ENCODE assay signal across 22 cellular contexts in the genomic region with DNA sequence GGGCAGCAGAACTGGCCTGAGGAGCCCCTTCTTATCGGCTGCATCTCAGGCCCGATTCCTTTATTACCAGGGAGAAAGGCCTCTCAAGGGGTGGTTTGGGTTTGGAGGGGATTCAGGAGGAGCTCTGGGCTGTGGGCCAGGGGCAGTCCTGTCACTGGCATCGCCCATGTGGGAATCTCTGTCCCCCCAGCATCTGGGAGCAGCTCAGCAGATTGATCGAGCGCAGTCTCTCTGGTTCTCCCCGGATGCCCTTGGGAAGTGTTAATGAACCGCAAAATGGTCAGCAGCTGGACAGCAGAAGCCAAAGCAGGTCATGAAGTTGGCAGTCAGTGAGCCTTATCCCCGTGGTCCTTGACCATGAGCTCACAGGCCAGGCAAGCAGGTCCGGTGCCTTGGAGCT.
DNase-seq lines count a peak whose midpoint lies in the region; ATAC-seq, FAIRE-seq and TF ChIP-seq lines count a peak whose summit lies in the region.
"Had no signal": no experiment of that assay in that cellular context is flagged by ENCODE, and none has a peak within 500 bp of the region (broad histone marks: within the 10 kb centered on the region; RNA-seq: fewer than 3 reads in every experiment).

No MANE protein-coding gene starts in this region.

- no peaks in the 10 kb centered on the region for H3K9me2 ChIP-seq in DOHH2 (replicated peaks; ENCODE audit: control insufficient read depth, low read length)

- H3K36me3 Mint-ChIP-seq in naive thymus-derived CD8-positive, alpha-beta T cell, result no peaks in the 10 kb centered on the region

- TF ChIP-seq EP300 in A549 (IDR thresholded peaks at IDR 0.05), result no peak
- TF ChIP-seq EP300 in K562 (IDR thresholded peaks at IDR 0.05; ENCODE audit: low read length), result no peak

- H3K79me2 ChIP-seq in DOHH2 (ENCODE audit: control insufficient read depth, low read length) (peaks cover 51% of the 10 kb centered on the region), K562 (ENCODE audit: control insufficient read depth, insufficient read depth, low read length) (no peaks in the 10 kb centered on the region)

- H3K4me1 Mint-ChIP-seq in naive thymus-derived CD8-positive, alpha-beta T cell, result peaks cover 35 to 72% (median 63%) of the 10 kb centered on the region in 4 donors

- H2AFZ ChIP-seq in K562 (ENCODE audit: low read depth, low read length), result no peak overlapping the region

- H3K4me3 ChIP-seq in A549, result no peak overlapping the region
- no peak overlapping the region for H3K4me3 ChIP-seq in DOHH2 (ENCODE audit: low read length)
- no peak overlapping the region for H3K4me3 ChIP-seq in K562

- peak overlapping the region in 9 of 10 donors; percentile 62 to 100 (median 76) for H3K27ac Mint-ChIP-seq in naive thymus-derived CD8-positive, alpha-beta T cell
- H3K27ac Mint-ChIP-seq: activated naive CD4-positive, alpha-beta T cell treated with anti-CD3 and anti-CD28 coated beads for 36 hours; stimulated activated naive CD8-positive, alpha-beta T cell treated with anti-CD3 and anti-CD28 coated beads, Interleukin-15, amount 100 ng/mL, for 72 hours had no signal

- H3K4me2 ChIP-seq in A549 (no peak overlapping the region), DOHH2 (ENCODE audit: low read length) (peak overlapping the region; percentile 94), K562 (ENCODE audit: insufficient read depth, low read length) (no peak overlapping the region)

- H3K4me1 ChIP-seq in A549 (peaks cover 65% of the 10 kb centered on the region), DOHH2 (ENCODE audit: control insufficient read depth, low read length) (peaks cover 96% of the 10 kb centered on the region), K562 (replicated peaks in 1 of 2; ENCODE audit: control insufficient read depth in 2 of 2, insufficient read depth in 2 of 2, low read length in 2 of 2) (peaks cover 9 to 11% of the 10 kb centered on the region in 2 experiments; a peak in 4 of 5 replicates)

- H3K4me3 Mint-ChIP-seq in naive thymus-derived CD8-positive, alpha-beta T cell, result no peak overlapping the region
- H3K4me3 Mint-ChIP-seq: activated naive CD4-positive, alpha-beta T cell treated with anti-CD3 and anti-CD28 coated beads for 36 hours; stimulated activated naive CD8-positive, alpha-beta T cell treated with anti-CD3 and anti-CD28 coated beads, Interleukin-15, amount 100 ng/mL, for 72 hours had no signal

- no peak for TF ChIP-seq CTCF in A549 (IDR thresholded peaks at IDR 0.05)
- TF ChIP-seq CTCF in DOHH2 (IDR thresholded peaks at IDR 0.05; ENCODE audit: low read depth, low read length, poor library complexity, severe bottlenecking), result no peak
- TF ChIP-seq CTCF in K562 (IDR thresholded peaks at IDR 0.05 in 2 of 3, conservative IDR thresholded peaks at IDR 0.05 in 1 of 3; ENCODE audit: insufficient read depth in 2 of 3, low read depth in 1 of 3, low read length in 3 of 3), result no peak
- no peak for TF ChIP-seq CTCF in GM13976 (IDR thresholded peaks at IDR 0.05; ENCODE audit: borderline replicate concordance, control extremely low read depth, extremely low read depth, insufficient read depth, missing control alignments)

- H3K27me3 Mint-ChIP-seq in naive thymus-derived CD8-positive, alpha-beta T cell, result no peaks in the 10 kb centered on the region
- H3K27me3 Mint-ChIP-seq: stimulated activated naive CD8-positive, alpha-beta T cell treated with anti-CD3 and anti-CD28 coated beads, Interleukin-15, amount 100 ng/mL, for 72 hours had no signal

- H3K9ac ChIP-seq in K562 (ENCODE audit: insufficient read depth in 1 of 2, low read depth in 2 of 2, low read length in 2 of 2), result no peak overlapping the region

- FAIRE-seq in A549 (lab: Jason Lieb, UNC) (no peak), K562 (lab: Jason Lieb, UNC) (no peak)

- no peak for DNase-seq in A549 (ENCODE audit: low read depth in 1 of 2, low spot score in 1 of 2)
- DNase-seq in K562 (ENCODE audit: extremely low read depth in 1 of 4, low spot score in 3 of 4), result no peak
- DNase-seq in naive thymus-derived CD8-positive, alpha-beta T cell, result no peak
- DNase-seq in NCI-H1105 treated with DMSO at 0.1 percent for 48 hours (lab: John Stamatoyannopoulos, UW), result no peak
- no peak for DNase-seq in iPS-NIHi7 (ENCODE audit: extremely low spot score)
- DNase-seq in GM13976 (ENCODE audit: low spot score), result no peak
- DNase-seq: ACHN; activated CD4-positive, alpha-beta T cell treated with anti-CD3 and anti-CD28 coated beads for 4 hours; activated naive CD4-positive, alpha-beta T cell treated with anti-CD3 and anti-CD28 coated beads for 36 hours; activated T-cell treated with anti-CD3 and anti-CD28 coated beads for 4 hours; aorta; EL; foreskin keratinocyte; left cardiac atrium; NCI-H1417 treated with DMSO at 0.1 percent for 48 hours; NCI-H748 treated with DMSO at 0.1 percent for 48 hours; PC-3; right cardiac atrium; stimulated activated naive CD8-positive, alpha-beta T cell treated with anti-CD3 and anti-CD28 coated beads, Interleukin-15, amount 100 ng/mL, for 72 hours had no signal

- no peaks in the 10 kb centered on the region for H3K9me3 Mint-ChIP-seq in naive thymus-derived CD8-positive, alpha-beta T cell
- H3K9me3 Mint-ChIP-seq: activated naive CD4-positive, alpha-beta T cell treated with anti-CD3 and anti-CD28 coated beads for 36 hours; stimulated activated naive CD8-positive, alpha-beta T cell treated with anti-CD3 and anti-CD28 coated beads, Interleukin-15, amount 100 ng/mL, for 72 hours had no signal

- H3K27ac ChIP-seq in A549 (peak overlapping the region in 1 of 2 experiments; percentile 94; a peak in 3 of 6 replicates), DOHH2 (ENCODE audit: low read depth, low read length) (peak overlapping the region; percentile 91), K562 (ENCODE audit: extremely low read depth, low read depth, low read length) (no peak overlapping the region)
- H3K27ac ChIP-seq: foreskin keratinocyte had no signal

- TF ChIP-seq RAD21 in A549 (conservative IDR thresholded peaks at IDR 0.05 in 1 of 2, IDR thresholded peaks at IDR 0.05 in 1 of 2) (no peak), K562 (CRISPR knock-in tag; conservative IDR thresholded peaks at IDR 0.05 in 1 of 2, IDR thresholded peaks at IDR 0.05 in 1 of 2) (no peak)

- H3K9me3 ChIP-seq in A549 (no peaks in the 10 kb centered on the region), DOHH2 (ENCODE audit: control insufficient read depth, insufficient read depth, low read length) (no peaks in the 10 kb centered on the region), K562 (replicated peaks; ENCODE audit: control insufficient read depth, insufficient read depth, low read depth, low read length) (no peaks in the 10 kb centered on the region)

- BruUV-seq in K562 (replicated peaks; lab: Mats Ljungman, UMichigan), result no TSS peak

- H3K27me3 ChIP-seq in DOHH2 (ENCODE audit: control insufficient read depth, low read length), result no peaks in the 10 kb centered on the region
- peaks cover 32 to 76% of the 10 kb centered on the region in 2 experiments for H3K27me3 ChIP-seq in K562 (ENCODE audit: control insufficient read depth in 2 of 2, insufficient read depth in 2 of 2, low read length in 2 of 2)
- H3K27me3 ChIP-seq: foreskin keratinocyte had no signal

- in situ Hi-C loops in K562 (cut with MboI) (no loop called here), GM13976 (cut with MboI; ENCODE audit: low sequenced_read_pairs, unreplicated experiment) (no loop called here)

- H3F3A ChIP-seq in DOHH2 (ENCODE audit: control insufficient read depth, insufficient read depth), result peaks cover 59% of the 10 kb centered on the region

- TF ChIP-seq POLR2A in A549 (IDR thresholded peaks at IDR 0.05; ENCODE audit: low read length) (no peak), K562 (conservative IDR thresholded peaks at IDR 0.05) (no peak)

- intact Hi-C loops in K562 (cut with micrococcal nuclease), result no loop called here

- CTCF ChIA-PET in A549 (lab: Yijun Ruan, JAX) (interaction anchor here (1.2 to 6.6 kb wide), 5 partner anchors 20 to 309 kb away, joined by 3 to 26 read pairs (median 7); no protein-coding TSS in a partner anchor), K562 (lab: Yijun Ruan, JAX; ENCODE audit: low intra/inter-chr PET ratio) (no interaction called here)

- H4K20me1 ChIP-seq in DOHH2 (ENCODE audit: control insufficient read depth, insufficient read depth, low read depth, low read length) (no peaks in the 10 kb centered on the region), K562 (replicated peaks; ENCODE audit: control insufficient read depth, insufficient read depth, low read length) (peaks cover 19% of the 10 kb centered on the region)

- POLR2A ChIA-PET in A549 (lab: Yijun Ruan, JAX), result no interaction called here
- POLR2A ChIA-PET in K562 (lab: Yijun Ruan, JAX), result interaction anchor here (0.6 kb wide), 1 partner anchor 1794 kb away, joined by 3 read pairs; no protein-coding TSS in a partner anchor
- POLR2A ChIA-PET in naive thymus-derived CD8-positive, alpha-beta T cell (lab: Charles Lee), result interaction anchor here (0.6 kb wide), 1 partner anchor 1127 kb away, joined by 6 read pairs; no protein-coding TSS in a partner anchor

- 85% methylated on average over 9 of the region's 9 CpGs for WGBS in A549 (ENCODE audit: missing lambda C conversion rate)
- WGBS in K562 (ENCODE audit: insufficient coverage, low coverage, missing lambda C conversion rate), result 7% methylated on average over 9 of the region's 9 CpGs

- H3K9me1 ChIP-seq in K562 (ENCODE audit: control insufficient read depth, insufficient read depth, low read length), result no peaks in the 10 kb centered on the region

- H3K36me3 ChIP-seq in DOHH2 (ENCODE audit: control insufficient read depth, low read length), result peaks cover 62% of the 10 kb centered on the region
- no peaks in the 10 kb centered on the region for H3K36me3 ChIP-seq in K562 (ENCODE audit: control insufficient read depth, insufficient read depth, low read length)

- ATAC-seq in A549 (no peak), K562 (no peak), esophagus mucosa (no peak)
- ATAC-seq in naive thymus-derived CD8-positive, alpha-beta T cell, result no peak
- ATAC-seq: foreskin keratinocyte, HCT116, left cardiac atrium, PC-3, right cardiac atrium had no signal

TF ChIP-seq in A549, 52 proteins besides CTCF, POLR2A, EP300 and RAD21 (continues in another document):
- no peak for TF ChIP-seq FOSB (CRISPR knock-in tag; IDR thresholded peaks at IDR 0.05)
